Comparison of ENCODE assay signal across 8 cellular contexts in genomic region chr14:24195186-24196070, GRCh38. TPM values are rescaled to one million over a fixed set of nuclear protein-coding genes. Genes with fewer than 3 reads are reported as not detected.
DNase-seq lines count a peak whose midpoint lies in the region; ATAC-seq, FAIRE-seq and TF ChIP-seq lines count a peak whose summit lies in the region.

Gene TM9SF1, minus strand, starts transcription at chr14:24195441. Its CDS starts 422 bp downstream, at chr14:24195019.

- ATAC-seq in GM21723 (IDR thresholded peaks at IDR 0.05; ENCODE audit: unreplicated experiment) (peak; percentile 90), natural killer cell (peak; percentile 82 to 92 (median 84))

- H3K27me3 Mint-ChIP-seq in activated T-helper 1 cell treated with anti-CD3 and anti-CD28 coated beads, Interleukin-12 subunit alpha, Interleukin-12 subunit beta, Interleukin-2, Interleukin-4 antibody, amounts not matched to agents 30 ng/mL and 10 ng/mL and 1 ng/mL, durations not matched to agents 14 hours and 24 hours and 36 hours (ENCODE audit: insufficient read depth): no peaks in the 10 kb centered on the region
- H3K27me3 Mint-ChIP-seq in natural killer cell (ENCODE audit: low read depth in 2 of 2): no peaks in the 10 kb centered on the region

- peak within 1 kb of the TSS; percentile 98 for H3K27ac ChIP-seq in fibroblast of lung (ENCODE audit: insufficient read depth, low read length)

- peaks cover 11% of the 10 kb centered on the region for H3K36me3 ChIP-seq in fibroblast of lung (ENCODE audit: control insufficient read depth, insufficient read depth, low read length)

- no peaks in the 10 kb centered on the region for H4K20me1 ChIP-seq in fibroblast of lung (ENCODE audit: control insufficient read depth, extremely low read depth, insufficient read depth, low read length)

- H3K9me3 Mint-ChIP-seq in activated T-helper 1 cell treated with anti-CD3 and anti-CD28 coated beads, Interleukin-12 subunit alpha, Interleukin-12 subunit beta, Interleukin-2, Interleukin-4 antibody, amounts not matched to agents 30 ng/mL and 10 ng/mL and 1 ng/mL, durations not matched to agents 14 hours and 24 hours and 36 hours: no peaks in the 10 kb centered on the region
- H3K9me3 Mint-ChIP-seq in natural killer cell: no peaks in the 10 kb centered on the region

- peak within 1 kb of the TSS; percentile 73 to 93 (median 81) for H3K4me3 ChIP-seq in fibroblast of lung (replicated peaks in 1 of 4; ENCODE audit: control extremely low read depth in 1 of 4, insufficient read depth in 1 of 4, low read depth in 3 of 4, low read length in 4 of 4)

- intact Hi-C loops in activated T-helper 1 cell treated with anti-CD3 and anti-CD28 coated beads, Interleukin-12 subunit alpha, Interleukin-12 subunit beta, Interleukin-2, Interleukin-4 antibody, amounts not matched to agents 30 ng/mL and 10 ng/mL and 1 ng/mL, durations not matched to agents 14 hours and 24 hours and 36 hours (cut with micrococcal nuclease): loop anchor here (1.0 kb wide), 4 partner anchors 7 to 48 kb away; partner anchors contain the start of genes CHMP4A, GMPR2, IPO4 and NEDD8
- intact Hi-C loops in natural killer cell (cut with micrococcal nuclease): loop anchor here (1.0 to 5.0 kb wide), 2 partner anchors 18 to 37 kb away; partner anchors contain the start of genes CHMP4A, GMPR2 and NEDD8

- H3K27ac Mint-ChIP-seq in activated T-helper 1 cell treated with anti-CD3 and anti-CD28 coated beads, Interleukin-12 subunit alpha, Interleukin-12 subunit beta, Interleukin-2, Interleukin-4 antibody, amounts not matched to agents 30 ng/mL and 10 ng/mL and 1 ng/mL, durations not matched to agents 14 hours and 24 hours and 36 hours: peak within 1 kb of the TSS; percentile 96
- peak within 1 kb of the TSS; percentile 91 to 96 for H3K27ac Mint-ChIP-seq in natural killer cell

- peak within 1 kb of the TSS; percentile 97 for H3K4me3 Mint-ChIP-seq in activated T-helper 1 cell treated with anti-CD3 and anti-CD28 coated beads, Interleukin-12 subunit alpha, Interleukin-12 subunit beta, Interleukin-2, Interleukin-4 antibody, amounts not matched to agents 30 ng/mL and 10 ng/mL and 1 ng/mL, durations not matched to agents 14 hours and 24 hours and 36 hours
- H3K4me3 Mint-ChIP-seq in natural killer cell: peak within 1 kb of the TSS; percentile 85

- TF ChIP-seq CTCF in fibroblast of lung (conservative IDR thresholded peaks at IDR 0.05 in 1 of 2, IDR thresholded peaks at IDR 0.05 in 1 of 2; ENCODE audit: low read depth in 1 of 2, low read length in 2 of 2): no peak
- TF ChIP-seq CTCF in natural killer cell (IDR thresholded peaks at IDR 0.05): no peak

- DNase-seq in DMS79 treated with DMSO at 0.1 percent for 48 hours (lab: John Stamatoyannopoulos, UW) (peak; percentile 85), KBM-7 (peak; percentile 89), RCC 7860 (ENCODE audit: low spot score) (peak; percentile 50), fibroblast of lung (ENCODE audit: low read depth in 2 of 2) (peak; percentile 89), natural killer cell (peak; percentile 92)
- DNase-seq in activated T-helper 1 cell treated with anti-CD3 and anti-CD28 coated beads, Interleukin-12 subunit alpha, Interleukin-12 subunit beta, Interleukin-2, Interleukin-4 antibody, amounts not matched to agents 30 ng/mL and 10 ng/mL and 1 ng/mL, durations not matched to agents 14 hours and 24 hours and 36 hours (ENCODE audit: low spot score): peak; percentile 85
- DNase-seq in stimulated activated naive CD4-positive, alpha-beta T cell (lab: John Stamatoyannopoulos, UW): peak; percentile 81 to 91 (median 86)

- peak within 1 kb of the TSS; percentile 99 for H3K9ac ChIP-seq in fibroblast of lung (ENCODE audit: insufficient read depth, low read length)

- H3K9me3 ChIP-seq in fibroblast of lung (ENCODE audit: control insufficient read depth, insufficient read depth, low read depth, low read length): no peaks in the 10 kb centered on the region

- H2AFZ ChIP-seq in fibroblast of lung (ENCODE audit: low read length): peak within 1 kb of the TSS; percentile 80

- in situ Hi-C loops in KBM-7 (cut with MboI; ENCODE audit: low pct_unique_long_range_greater_than_20kb, low sequenced_read_pairs): no loop called here

- H3K4me2 ChIP-seq in fibroblast of lung (ENCODE audit: extremely low read depth, insufficient read depth, low read length): peak within 1 kb of the TSS; percentile 81

- peaks cover 61% of the 10 kb centered on the region for H3K4me1 Mint-ChIP-seq in activated T-helper 1 cell treated with anti-CD3 and anti-CD28 coated beads, Interleukin-12 subunit alpha, Interleukin-12 subunit beta, Interleukin-2, Interleukin-4 antibody, amounts not matched to agents 30 ng/mL and 10 ng/mL and 1 ng/mL, durations not matched to agents 14 hours and 24 hours and 36 hours (ENCODE audit: low read depth)
- peaks cover 42 to 52% of the 10 kb centered on the region in 2 donors for H3K4me1 Mint-ChIP-seq in natural killer cell

- H3K4me1 ChIP-seq in fibroblast of lung (ENCODE audit: control insufficient read depth, extremely low read depth, insufficient read depth, low read length): no peaks in the 10 kb centered on the region

- H3K36me3 Mint-ChIP-seq in activated T-helper 1 cell treated with anti-CD3 and anti-CD28 coated beads, Interleukin-12 subunit alpha, Interleukin-12 subunit beta, Interleukin-2, Interleukin-4 antibody, amounts not matched to agents 30 ng/mL and 10 ng/mL and 1 ng/mL, durations not matched to agents 14 hours and 24 hours and 36 hours (ENCODE audit: low read depth): peaks cover 37% of the 10 kb centered on the region
- H3K36me3 Mint-ChIP-seq in natural killer cell: no peaks in the 10 kb centered on the region

- H3K27me3 ChIP-seq in fibroblast of lung (ENCODE audit: control insufficient read depth, insufficient read depth, low read length): no peaks in the 10 kb centered on the region

- H3K79me2 ChIP-seq in fibroblast of lung (ENCODE audit: control insufficient read depth, insufficient read depth, low read length): peaks cover 29% of the 10 kb centered on the region

- no peak for FAIRE-seq in RCC 7860 (lab: Jason Lieb, UNC)

RNA-seq across cellular contexts. Expression of gene TM9SF1, which starts in this region (rescaled TPM):
- total RNA-seq in activated T-helper 1 cell treated with anti-CD3 and anti-CD28 coated beads, Interleukin-12 subunit alpha, Interleukin-12 subunit beta, Interleukin-2, Interleukin-4 antibody, amounts not matched to agents 30 ng/mL and 10 ng/mL and 1 ng/mL, durations not matched to agents 14 hours and 24 hours and 36 hours: 34.5 and 35.3 TPM in 2 replicates
- 49.6 and 61.6 TPM in 2 replicates for total RNA-seq in fibroblast of lung
- polyA plus RNA-seq in fibroblast of lung: 60.9 and 65.1 TPM in 2 replicates
- polyA plus RNA-seq in fibroblast of lung (2012): 49.5 and 68.9 TPM in 2 replicates
- polyA minus RNA-seq in fibroblast of lung (ENCODE audit: low replicate concordance): 74.6 and 111 TPM in 2 replicates
- total RNA-seq in natural killer cell: 10 to 100 TPM; 15.2 to 32.1 (median 28.7) TPM

Comparison
In these comparisons a context has a peak if more than half of its experiments do, and no peak if none do; other contexts are left out.
1. Peak in every context shown above with its lines: DNase-seq, ATAC-seq, H3K4me3 ChIP-seq and H3K27ac ChIP-seq.